ENCODE assay signal across 1 cellular context in genomic region chr11:43532046-43532445, GRCh38.
TF ChIP-seq lines count a peak whose summit lies in the region.

No MANE protein-coding gene starts in this region.

TF ChIP-seq in H1, 55 proteins besides CTCF, POLR2A, EP300 and RAD21 (continued from another document):
- TF ChIP-seq, protein P1, sequence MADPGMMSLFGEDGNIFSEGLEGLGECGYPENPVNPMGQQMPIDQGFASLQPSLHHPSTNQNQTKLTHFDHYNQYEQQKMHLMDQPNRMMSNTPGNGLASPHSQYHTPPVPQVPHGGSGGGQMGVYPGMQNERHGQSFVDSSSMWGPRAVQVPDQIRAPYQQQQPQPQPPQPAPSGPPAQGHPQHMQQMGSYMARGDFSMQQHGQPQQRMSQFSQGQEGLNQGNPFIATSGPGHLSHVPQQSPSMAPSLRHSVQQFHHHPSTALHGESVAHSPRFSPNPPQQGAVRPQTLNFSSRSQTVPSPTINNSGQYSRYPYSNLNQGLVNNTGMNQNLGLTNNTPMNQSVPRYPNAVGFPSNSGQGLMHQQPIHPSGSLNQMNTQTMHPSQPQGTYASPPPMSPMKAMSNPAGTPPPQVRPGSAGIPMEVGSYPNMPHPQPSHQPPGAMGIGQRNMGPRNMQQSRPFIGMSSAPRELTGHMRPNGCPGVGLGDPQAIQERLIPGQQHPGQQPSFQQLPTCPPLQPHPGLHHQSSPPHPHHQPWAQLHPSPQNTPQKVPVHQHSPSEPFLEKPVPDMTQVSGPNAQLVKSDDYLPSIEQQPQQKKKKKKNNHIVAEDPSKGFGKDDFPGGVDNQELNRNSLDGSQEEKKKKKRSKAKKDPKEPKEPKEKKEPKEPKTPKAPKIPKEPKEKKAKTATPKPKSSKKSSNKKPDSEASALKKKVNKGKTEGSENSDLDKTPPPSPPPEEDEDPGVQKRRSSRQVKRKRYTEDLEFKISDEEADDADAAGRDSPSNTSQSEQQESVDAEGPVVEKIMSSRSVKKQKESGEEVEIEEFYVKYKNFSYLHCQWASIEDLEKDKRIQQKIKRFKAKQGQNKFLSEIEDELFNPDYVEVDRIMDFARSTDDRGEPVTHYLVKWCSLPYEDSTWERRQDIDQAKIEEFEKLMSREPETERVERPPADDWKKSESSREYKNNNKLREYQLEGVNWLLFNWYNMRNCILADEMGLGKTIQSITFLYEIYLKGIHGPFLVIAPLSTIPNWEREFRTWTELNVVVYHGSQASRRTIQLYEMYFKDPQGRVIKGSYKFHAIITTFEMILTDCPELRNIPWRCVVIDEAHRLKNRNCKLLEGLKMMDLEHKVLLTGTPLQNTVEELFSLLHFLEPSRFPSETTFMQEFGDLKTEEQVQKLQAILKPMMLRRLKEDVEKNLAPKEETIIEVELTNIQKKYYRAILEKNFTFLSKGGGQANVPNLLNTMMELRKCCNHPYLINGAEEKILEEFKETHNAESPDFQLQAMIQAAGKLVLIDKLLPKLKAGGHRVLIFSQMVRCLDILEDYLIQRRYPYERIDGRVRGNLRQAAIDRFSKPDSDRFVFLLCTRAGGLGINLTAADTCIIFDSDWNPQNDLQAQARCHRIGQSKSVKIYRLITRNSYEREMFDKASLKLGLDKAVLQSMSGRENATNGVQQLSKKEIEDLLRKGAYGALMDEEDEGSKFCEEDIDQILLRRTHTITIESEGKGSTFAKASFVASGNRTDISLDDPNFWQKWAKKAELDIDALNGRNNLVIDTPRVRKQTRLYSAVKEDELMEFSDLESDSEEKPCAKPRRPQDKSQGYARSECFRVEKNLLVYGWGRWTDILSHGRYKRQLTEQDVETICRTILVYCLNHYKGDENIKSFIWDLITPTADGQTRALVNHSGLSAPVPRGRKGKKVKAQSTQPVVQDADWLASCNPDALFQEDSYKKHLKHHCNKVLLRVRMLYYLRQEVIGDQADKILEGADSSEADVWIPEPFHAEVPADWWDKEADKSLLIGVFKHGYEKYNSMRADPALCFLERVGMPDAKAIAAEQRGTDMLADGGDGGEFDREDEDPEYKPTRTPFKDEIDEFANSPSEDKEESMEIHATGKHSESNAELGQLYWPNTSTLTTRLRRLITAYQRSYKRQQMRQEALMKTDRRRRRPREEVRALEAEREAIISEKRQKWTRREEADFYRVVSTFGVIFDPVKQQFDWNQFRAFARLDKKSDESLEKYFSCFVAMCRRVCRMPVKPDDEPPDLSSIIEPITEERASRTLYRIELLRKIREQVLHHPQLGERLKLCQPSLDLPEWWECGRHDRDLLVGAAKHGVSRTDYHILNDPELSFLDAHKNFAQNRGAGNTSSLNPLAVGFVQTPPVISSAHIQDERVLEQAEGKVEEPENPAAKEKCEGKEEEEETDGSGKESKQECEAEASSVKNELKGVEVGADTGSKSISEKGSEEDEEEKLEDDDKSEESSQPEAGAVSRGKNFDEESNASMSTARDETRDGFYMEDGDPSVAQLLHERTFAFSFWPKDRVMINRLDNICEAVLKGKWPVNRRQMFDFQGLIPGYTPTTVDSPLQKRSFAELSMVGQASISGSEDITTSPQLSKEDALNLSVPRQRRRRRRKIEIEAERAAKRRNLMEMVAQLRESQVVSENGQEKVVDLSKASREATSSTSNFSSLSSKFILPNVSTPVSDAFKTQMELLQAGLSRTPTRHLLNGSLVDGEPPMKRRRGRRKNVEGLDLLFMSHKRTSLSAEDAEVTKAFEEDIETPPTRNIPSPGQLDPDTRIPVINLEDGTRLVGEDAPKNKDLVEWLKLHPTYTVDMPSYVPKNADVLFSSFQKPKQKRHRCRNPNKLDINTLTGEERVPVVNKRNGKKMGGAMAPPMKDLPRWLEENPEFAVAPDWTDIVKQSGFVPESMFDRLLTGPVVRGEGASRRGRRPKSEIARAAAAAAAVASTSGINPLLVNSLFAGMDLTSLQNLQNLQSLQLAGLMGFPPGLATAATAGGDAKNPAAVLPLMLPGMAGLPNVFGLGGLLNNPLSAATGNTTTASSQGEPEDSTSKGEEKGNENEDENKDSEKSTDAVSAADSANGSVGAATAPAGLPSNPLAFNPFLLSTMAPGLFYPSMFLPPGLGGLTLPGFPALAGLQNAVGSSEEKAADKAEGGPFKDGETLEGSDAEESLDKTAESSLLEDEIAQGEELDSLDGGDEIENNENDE (IDR thresholded peaks at IDR 0.05; ENCODE audit: insufficient replicate concordance, low read length): no peak
- no peak for TF ChIP-seq POU5F1 (IDR thresholded peaks at IDR 0.05; ENCODE audit: low read depth, low read length)
- no peak for TF ChIP-seq ZNF274 (IDR thresholded peaks at IDR 0.05; ENCODE audit: borderline replicate concordance, extremely low read depth, low read length)
- no peak for TF ChIP-seq GABPA (IDR thresholded peaks at IDR 0.05; ENCODE audit: borderline replicate concordance, insufficient read depth, low read length)
- no peak for TF ChIP-seq BCL11A (IDR thresholded peaks at IDR 0.05; ENCODE audit: low read depth in 2 of 2, low read length in 2 of 2)
- TF ChIP-seq CHD1 (IDR thresholded peaks at IDR 0.05; ENCODE audit: low read depth, low read length): no peak
- TF ChIP-seq, protein P2, sequence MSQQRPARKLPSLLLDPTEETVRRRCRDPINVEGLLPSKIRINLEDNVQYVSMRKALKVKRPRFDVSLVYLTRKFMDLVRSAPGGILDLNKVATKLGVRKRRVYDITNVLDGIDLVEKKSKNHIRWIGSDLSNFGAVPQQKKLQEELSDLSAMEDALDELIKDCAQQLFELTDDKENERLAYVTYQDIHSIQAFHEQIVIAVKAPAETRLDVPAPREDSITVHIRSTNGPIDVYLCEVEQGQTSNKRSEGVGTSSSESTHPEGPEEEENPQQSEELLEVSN (IDR thresholded peaks at IDR 0.05): no peak
- TF ChIP-seq JUN (IDR thresholded peaks at IDR 0.05; ENCODE audit: low read depth, low read length): no peak
- no peak for TF ChIP-seq SP4 (IDR thresholded peaks at IDR 0.05; ENCODE audit: low read length)
- TF ChIP-seq BACH1 (IDR thresholded peaks at IDR 0.05; ENCODE audit: low read length): no peak
- TF ChIP-seq CTBP2 (IDR thresholded peaks at IDR 0.05; ENCODE audit: borderline replicate concordance, insufficient read depth, insufficient read length, low read length): no peak
